ENCODE assay signal across 1 cellular context in the genomic region with DNA sequence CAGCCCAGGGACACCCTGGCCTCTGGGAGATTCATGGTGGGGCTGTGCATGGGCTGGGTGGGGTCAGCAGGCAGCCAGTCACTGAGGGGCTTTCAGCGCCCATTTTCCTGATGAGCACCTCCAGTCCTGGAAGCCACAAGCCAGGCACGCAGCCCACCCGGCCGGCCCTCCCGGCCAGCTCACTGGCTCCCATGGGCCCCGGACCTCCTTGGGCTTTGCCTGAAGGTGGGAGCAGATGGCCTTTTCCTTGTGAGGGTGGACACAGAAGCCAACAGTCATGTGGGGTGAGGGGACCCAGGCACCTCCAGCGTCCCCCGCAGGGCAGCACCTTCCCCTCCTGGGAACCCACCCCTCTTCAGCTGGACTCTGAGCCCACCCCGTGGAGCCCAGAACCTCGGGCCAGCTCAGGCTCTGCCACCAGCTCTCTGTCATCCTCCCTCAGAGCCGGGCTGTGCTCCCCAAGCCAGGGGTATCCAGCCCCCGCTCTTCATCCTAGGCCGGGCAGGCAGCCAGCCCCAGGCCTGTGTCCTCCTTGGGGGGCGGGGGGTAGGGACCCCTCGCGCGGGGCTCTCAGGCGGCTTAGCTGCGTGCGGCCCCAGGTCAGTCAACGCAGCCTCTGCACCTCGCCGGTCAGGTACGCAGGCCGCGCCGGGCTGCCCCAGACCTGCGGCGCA.
TF ChIP-seq lines count a peak whose summit lies in the region.

No MANE protein-coding gene starts in this region.

TF ChIP-seq in K562, 482 proteins besides CTCF, POLR2A, EP300 and RAD21 (continued from another document):
- TF ChIP-seq, protein P1, sequence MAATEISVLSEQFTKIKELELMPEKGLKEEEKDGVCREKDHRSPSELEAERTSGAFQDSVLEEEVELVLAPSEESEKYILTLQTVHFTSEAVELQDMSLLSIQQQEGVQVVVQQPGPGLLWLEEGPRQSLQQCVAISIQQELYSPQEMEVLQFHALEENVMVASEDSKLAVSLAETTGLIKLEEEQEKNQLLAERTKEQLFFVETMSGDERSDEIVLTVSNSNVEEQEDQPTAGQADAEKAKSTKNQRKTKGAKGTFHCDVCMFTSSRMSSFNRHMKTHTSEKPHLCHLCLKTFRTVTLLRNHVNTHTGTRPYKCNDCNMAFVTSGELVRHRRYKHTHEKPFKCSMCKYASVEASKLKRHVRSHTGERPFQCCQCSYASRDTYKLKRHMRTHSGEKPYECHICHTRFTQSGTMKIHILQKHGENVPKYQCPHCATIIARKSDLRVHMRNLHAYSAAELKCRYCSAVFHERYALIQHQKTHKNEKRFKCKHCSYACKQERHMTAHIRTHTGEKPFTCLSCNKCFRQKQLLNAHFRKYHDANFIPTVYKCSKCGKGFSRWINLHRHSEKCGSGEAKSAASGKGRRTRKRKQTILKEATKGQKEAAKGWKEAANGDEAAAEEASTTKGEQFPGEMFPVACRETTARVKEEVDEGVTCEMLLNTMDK (IDR thresholded peaks at IDR 0.05; ENCODE audit: borderline replicate concordance, insufficient read depth, low read depth, low read length, poor library complexity, severe bottlenecking), result no peak
- TF ChIP-seq PCBP1 (IDR thresholded peaks at IDR 0.05; ENCODE audit: low read depth, low read length, poor library complexity, severe bottlenecking) (peak; percentile 31), TAL1 (IDR thresholded peaks at IDR 0.05) (no peak), SMARCA4 (IDR thresholded peaks at IDR 0.05) (no peak), PCBP2 (IDR thresholded peaks at IDR 0.05; ENCODE audit: low read depth, low read length, poor library complexity, severe bottlenecking) (no peak)
TF ChIP-seq in K562: peak in this region for 3.
